ENCODE assay signal across 35 cellular contexts in genomic region chr1:206070627-206071304, GRCh38. TPM values are rescaled to one million over a fixed set of nuclear protein-coding genes. Genes with fewer than 3 reads are reported as not detected.
"Had no signal": no experiment of that assay in that cellular context is flagged by ENCODE, and none has a peak within 500 bp of the region (broad histone marks: within the 10 kb centered on the region; RNA-seq: fewer than 3 reads in every experiment).

No MANE protein-coding gene starts in this region.

- H3K36me3 Mint-ChIP-seq: activated naive CD4-positive, alpha-beta T cell treated with anti-CD3 and anti-CD28 coated beads, Interleukin-2, amount 50 U/mL, for 72 hours; brain had no signal

- H3K27me3 ChIP-seq: adrenal gland, Peyer's patch had no signal

- H3K4me3 Mint-ChIP-seq: activated CD4-positive, alpha-beta T cell treated with anti-CD3 and anti-CD28 coated beads, Interleukin-2, amount 10 ng/mL, durations not matched to agents 24 days and 14 days; activated CD8-positive, alpha-beta T cell treated with anti-CD3 and anti-CD28 coated beads for 36 hours; activated naive CD4-positive, alpha-beta T cell treated with anti-CD3 and anti-CD28 coated beads for 36 hours; activated T-cell treated with anti-CD3 and anti-CD28 coated beads, Interleukin-2, amount 50 U/mL, for 24 hours; brain had no signal

- H3K4me1 ChIP-seq: adrenal gland had no signal

- H3K27ac Mint-ChIP-seq: activated CD4-positive, alpha-beta T cell treated with anti-CD3 and anti-CD28 coated beads, Interleukin-2, amount 10 ng/mL, durations not matched to agents 24 days and 14 days; activated CD8-positive, alpha-beta T cell treated with anti-CD3 and anti-CD28 coated beads for 36 hours; activated naive CD4-positive, alpha-beta T cell treated with anti-CD3 and anti-CD28 coated beads for 36 hours; activated naive CD4-positive, alpha-beta T cell treated with anti-CD3 and anti-CD28 coated beads, Interleukin-2, amount 50 U/mL, for 72 hours; activated T-cell treated with anti-CD3 and anti-CD28 coated beads, Interleukin-2, amount 50 U/mL, for 24 hours; activated T-helper 2 cell treated with anti-CD3 and anti-CD28 coated beads, Interferon-gamma antibody, Interleukin-2, Interleukin-4, amounts not matched to agents 10 μg/mL and 5 μg/mL and 100 μg/mL, durations not matched to agents 14 hours and 24 hours and 36 hours; brain had no signal

- DNase-seq: activated CD4-positive, alpha-beta T cell treated with anti-CD3 and anti-CD28 coated beads, Interleukin-2, amount 10 ng/mL, durations not matched to agents 24 days and 14 days; activated CD4-positive, alpha-beta T cell treated with anti-CD3 and anti-CD28 coated beads, Interleukin-2, amount 50 U/mL, for 4 hours; activated CD8-positive, alpha-beta T cell treated with anti-CD3 and anti-CD28 coated beads for 36 hours; activated gamma-delta T cell; activated naive CD4-positive, alpha-beta T cell treated with anti-CD3 and anti-CD28 coated beads for 36 hours; activated T-cell treated with anti-CD3 and anti-CD28 coated beads, Interleukin-2, amount 50 U/mL, for 24 hours; adrenal gland; anterior cingulate cortex; central memory CD4-positive, alpha-beta T cell; Kasumi-1; KG1; MG63; NCI-H1105; NCI-H1436; NCI-H1694; NCI-H1930; NCI-H2081 treated with DMSO at 0.1 percent for 48 hours; NCI-H345; NCI-H524 treated with DMSO at 0.1 percent for 48 hours; PC-3; Peyer's patch; RPMI8226; SIG-M5; SW 1271; T-helper 1 cell; T-helper 2 cell; T-helper 9 cell; WERI-Rb-1 had no signal

- H3K9me3 Mint-ChIP-seq: activated CD4-positive, alpha-beta T cell treated with anti-CD3 and anti-CD28 coated beads, Interleukin-2, amount 10 ng/mL, durations not matched to agents 24 days and 14 days; activated CD8-positive, alpha-beta T cell treated with anti-CD3 and anti-CD28 coated beads for 36 hours; activated naive CD4-positive, alpha-beta T cell treated with anti-CD3 and anti-CD28 coated beads for 36 hours; activated naive CD4-positive, alpha-beta T cell treated with anti-CD3 and anti-CD28 coated beads, Interleukin-2, amount 50 U/mL, for 72 hours; activated T-cell treated with anti-CD3 and anti-CD28 coated beads, Interleukin-2, amount 50 U/mL, for 24 hours; activated T-helper 2 cell treated with anti-CD3 and anti-CD28 coated beads, Interferon-gamma antibody, Interleukin-2, Interleukin-4, amounts not matched to agents 10 μg/mL and 5 μg/mL and 100 μg/mL, durations not matched to agents 14 hours and 24 hours and 36 hours had no signal

- H3K9me3 ChIP-seq: adrenal gland, MG63, Peyer's patch had no signal

- H3K27ac ChIP-seq: adrenal gland, Peyer's patch, WERI-Rb-1 had no signal

- ATAC-seq: activated CD8-positive, alpha-beta T cell treated with anti-CD3 and anti-CD28 coated beads for 36 hours; activated naive CD4-positive, alpha-beta T cell treated with anti-CD3 and anti-CD28 coated beads, Interleukin-2, amount 50 U/mL, for 72 hours; PC-3 had no signal

- FAIRE-seq: colon had no signal

- H3K36me3 ChIP-seq: adrenal gland, MG63, Peyer's patch, WERI-Rb-1 had no signal

- H3K4me3 ChIP-seq: adrenal gland, MG63, Peyer's patch had no signal

RNA-seq across cellular contexts. Expression of gene RHEX, which starts 17.8 kb away (rescaled TPM):
- total RNA-seq: activated CD4-positive, alpha-beta T cell treated with anti-CD3 and anti-CD28 coated beads, Interleukin-2, amount 10 ng/mL, durations not matched to agents 24 days and 14 days; activated CD8-positive, alpha-beta memory T cell treated with anti-CD3 and anti-CD28 coated beads for 36 hours; activated CD8-positive, alpha-beta T cell treated with anti-CD3 and anti-CD28 coated beads for 36 hours; activated naive CD4-positive, alpha-beta T cell treated with anti-CD3 and anti-CD28 coated beads for 36 hours; activated naive CD4-positive, alpha-beta T cell treated with anti-CD3 and anti-CD28 coated beads, Interleukin-2, amount 50 U/mL, for 72 hours; activated T-helper 2 cell treated with anti-CD3 and anti-CD28 coated beads, Interferon-gamma antibody, Interleukin-2, Interleukin-4, amounts not matched to agents 10 μg/mL and 5 μg/mL and 100 μg/mL, durations not matched to agents 14 hours and 24 hours and 36 hours; adrenal gland; cerebellum; NCI-H460; PC-3 had no signal

RNA-seq across cellular contexts. Expression of gene AVPR1B, which starts 46.4 kb away (rescaled TPM):
- total RNA-seq: activated CD4-positive, alpha-beta T cell treated with anti-CD3 and anti-CD28 coated beads, Interleukin-2, amount 10 ng/mL, durations not matched to agents 24 days and 14 days; activated CD8-positive, alpha-beta memory T cell treated with anti-CD3 and anti-CD28 coated beads for 36 hours; activated CD8-positive, alpha-beta T cell treated with anti-CD3 and anti-CD28 coated beads for 36 hours; activated naive CD4-positive, alpha-beta T cell treated with anti-CD3 and anti-CD28 coated beads for 36 hours; activated naive CD4-positive, alpha-beta T cell treated with anti-CD3 and anti-CD28 coated beads, Interleukin-2, amount 50 U/mL, for 72 hours; activated T-helper 2 cell treated with anti-CD3 and anti-CD28 coated beads, Interferon-gamma antibody, Interleukin-2, Interleukin-4, amounts not matched to agents 10 μg/mL and 5 μg/mL and 100 μg/mL, durations not matched to agents 14 hours and 24 hours and 36 hours; adrenal gland; cerebellum; NCI-H460 had no signal
- polyA plus RNA-seq: adrenal gland had no signal

RNA-seq across cellular contexts. Expression of gene CTSE, which starts 47.1 kb away (rescaled TPM):
- total RNA-seq: activated CD4-positive, alpha-beta T cell treated with anti-CD3 and anti-CD28 coated beads, Interleukin-2, amount 10 ng/mL, durations not matched to agents 24 days and 14 days; activated CD8-positive, alpha-beta memory T cell treated with anti-CD3 and anti-CD28 coated beads for 36 hours; activated CD8-positive, alpha-beta T cell treated with anti-CD3 and anti-CD28 coated beads for 36 hours; activated naive CD4-positive, alpha-beta T cell treated with anti-CD3 and anti-CD28 coated beads for 36 hours; activated naive CD4-positive, alpha-beta T cell treated with anti-CD3 and anti-CD28 coated beads, Interleukin-2, amount 50 U/mL, for 72 hours; activated T-helper 2 cell treated with anti-CD3 and anti-CD28 coated beads, Interferon-gamma antibody, Interleukin-2, Interleukin-4, amounts not matched to agents 10 μg/mL and 5 μg/mL and 100 μg/mL, durations not matched to agents 14 hours and 24 hours and 36 hours; adrenal gland; cerebellum; NCI-H460 had no signal
